ENCODE assay signal across 21 cellular contexts in genomic region chr7:17622443-17622842, GRCh38.
"Had no signal": no experiment of that assay in that cellular context is flagged by ENCODE, and none has a peak within 500 bp of the region (broad histone marks: within the 10 kb centered on the region; RNA-seq: fewer than 3 reads in every experiment).

No MANE protein-coding gene starts in this region.

- H3K27me3 ChIP-seq: esophagus squamous epithelium, gastroesophageal sphincter, neutrophil, ovary, right atrium auricular region, sigmoid colon, testis, tibial nerve had no signal

- H3K4me3 ChIP-seq: esophagus squamous epithelium, gastroesophageal sphincter, mucosa of descending colon, ovary, right atrium auricular region, sigmoid colon, skin epidermis, testis, tibial nerve had no signal

- H3K4me3 Mint-ChIP-seq: naive thymus-derived CD8-positive, alpha-beta T cell; stimulated activated naive B cell treated with anti-CD40 and anti-IgM and Interleukin-4, amounts not matched to agents 10 μg/mL and 1 μg/mL and 100 μg/mL, for 72 hours; stimulated activated naive CD8-positive, alpha-beta T cell treated with anti-CD3 and anti-CD28 coated beads, Interleukin-15, amount 100 ng/mL, for 72 hours had no signal

- H3K36me3 ChIP-seq: esophagus squamous epithelium, gastroesophageal sphincter, neutrophil, ovary, right atrium auricular region, sigmoid colon, tibial nerve had no signal

- H3K9me3 Mint-ChIP-seq: stimulated activated naive B cell treated with anti-CD40 and anti-IgM and Interleukin-4, amounts not matched to agents 10 μg/mL and 1 μg/mL and 100 μg/mL, for 72 hours; stimulated activated naive CD8-positive, alpha-beta T cell treated with anti-CD3 and anti-CD28 coated beads, Interleukin-15, amount 100 ng/mL, for 72 hours had no signal

- H3K4me1 ChIP-seq: esophagus squamous epithelium, gastroesophageal sphincter, right atrium auricular region, sigmoid colon, testis had no signal

- ATAC-seq: gastroesophageal sphincter; left lobe of liver; mucosa of descending colon; naive thymus-derived CD8-positive, alpha-beta T cell; stimulated activated naive B cell treated with anti-CD40 and anti-IgM and Interleukin-4, amounts not matched to agents 10 μg/mL and 1 μg/mL and 100 μg/mL, for 72 hours; stimulated activated naive CD8-positive, alpha-beta T cell treated with anti-CD3 and anti-CD28 coated beads, Interleukin-15, amount 100 ng/mL, for 72 hours had no signal

- DNase-seq: dermis blood vessel endothelial cell; esophagus squamous epithelium; foreskin fibroblast; glutamatergic neuron; islet precursor cell; mammary epithelial cell; mucosa of descending colon; naive thymus-derived CD8-positive, alpha-beta T cell; ovary; sigmoid colon; stimulated activated CD4-positive, alpha-beta T cell treated with anti-CD3 and anti-CD28 coated beads, Interleukin-2, amount 100 ng/mL, for 24 hours; stimulated activated CD4-positive, alpha-beta T cell treated with anti-CD3 and anti-CD28 coated beads, Interleukin-4, amount 100 ng/mL, for 4 hours; stimulated activated naive B cell treated with anti-CD40 and anti-IgM and Interleukin-4, amounts not matched to agents 10 μg/mL and 1 μg/mL and 100 μg/mL, for 72 hours; stimulated activated naive CD8-positive, alpha-beta T cell treated with anti-CD3 and anti-CD28 coated beads, Interleukin-15, amount 100 ng/mL, for 72 hours; testis had no signal

- H3K4me1 Mint-ChIP-seq: naive thymus-derived CD8-positive, alpha-beta T cell; stimulated activated naive B cell treated with anti-CD40 and anti-IgM and Interleukin-4, amounts not matched to agents 10 μg/mL and 1 μg/mL and 100 μg/mL, for 72 hours; stimulated activated naive CD8-positive, alpha-beta T cell treated with anti-CD3 and anti-CD28 coated beads, Interleukin-15, amount 100 ng/mL, for 72 hours had no signal

- H3K27me3 Mint-ChIP-seq: stimulated activated naive B cell treated with anti-CD40 and anti-IgM and Interleukin-4, amounts not matched to agents 10 μg/mL and 1 μg/mL and 100 μg/mL, for 72 hours; stimulated activated naive CD8-positive, alpha-beta T cell treated with anti-CD3 and anti-CD28 coated beads, Interleukin-15, amount 100 ng/mL, for 72 hours had no signal

- H3K27ac Mint-ChIP-seq: naive thymus-derived CD8-positive, alpha-beta T cell; stimulated activated naive B cell treated with anti-CD40 and anti-IgM and Interleukin-4, amounts not matched to agents 10 μg/mL and 1 μg/mL and 100 μg/mL, for 72 hours; stimulated activated naive CD8-positive, alpha-beta T cell treated with anti-CD3 and anti-CD28 coated beads, Interleukin-15, amount 100 ng/mL, for 72 hours had no signal

- H3K9me3 ChIP-seq: esophagus squamous epithelium, gastroesophageal sphincter, mucosa of descending colon, neutrophil, ovary, right atrium auricular region, sigmoid colon, testis, tibial nerve had no signal

- H3K36me3 Mint-ChIP-seq: naive thymus-derived CD8-positive, alpha-beta T cell; stimulated activated naive B cell treated with anti-CD40 and anti-IgM and Interleukin-4, amounts not matched to agents 10 μg/mL and 1 μg/mL and 100 μg/mL, for 72 hours had no signal
